21 cellular contexts compared by ENCODE assay signal in the genomic region with DNA sequence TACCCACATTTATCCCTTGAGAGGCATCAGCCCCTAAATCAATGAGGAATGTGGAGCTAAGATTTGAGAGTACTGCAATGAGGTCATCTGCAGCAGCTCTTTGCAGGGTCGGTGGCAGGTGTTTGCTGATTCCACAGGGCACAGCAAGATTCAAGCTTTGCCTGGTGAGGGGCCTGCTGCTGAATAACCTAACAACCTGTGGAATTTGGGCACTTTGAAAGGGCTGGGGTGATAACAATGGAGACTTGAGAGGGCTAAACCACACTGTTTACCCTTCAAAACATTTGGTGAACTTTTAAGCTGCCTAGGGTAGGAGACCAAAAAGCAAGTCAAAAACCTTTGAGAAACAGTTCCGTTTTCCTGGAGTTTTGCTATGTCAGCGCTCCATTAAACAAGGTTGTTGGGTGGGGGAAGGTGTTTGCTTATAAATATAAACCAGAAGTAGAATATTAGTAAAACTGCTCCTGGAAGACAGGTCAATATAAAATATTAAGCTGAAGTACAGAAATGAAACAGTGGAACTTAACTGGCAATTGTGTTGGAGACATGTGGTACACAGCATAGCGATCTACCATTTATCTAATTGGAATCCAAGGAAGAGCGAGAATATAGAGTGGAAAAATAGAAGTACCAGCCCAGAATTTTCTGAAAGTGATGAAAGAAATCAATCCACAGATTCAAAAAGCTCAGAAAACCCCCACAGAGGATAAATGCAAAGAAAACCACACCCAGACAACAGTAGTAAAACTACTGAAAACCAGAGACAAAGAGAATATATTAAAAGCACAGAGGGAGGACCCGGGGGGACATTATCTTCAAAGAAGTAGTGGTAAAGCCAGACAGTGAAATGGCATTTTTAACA.
"Had no signal": no experiment of that assay in that cellular context is flagged by ENCODE, and none has a peak within 500 bp of the region (broad histone marks: within the 10 kb centered on the region; RNA-seq: fewer than 3 reads in every experiment).

No MANE protein-coding gene starts in this region.

- H3K27me3 ChIP-seq: brain microvascular endothelial cell, gastroesophageal sphincter, heart right ventricle, left lung, right atrium auricular region, tibial nerve, uterus had no signal

- H3K9me3 ChIP-seq: gastroesophageal sphincter, heart right ventricle, left lung, prostate gland, right atrium auricular region, tibial nerve, uterus had no signal

- H3K4me3 ChIP-seq: gastroesophageal sphincter, heart right ventricle, left lung, prostate gland, right atrium auricular region, tibial nerve, uterus had no signal

- H3K36me3 ChIP-seq: uterus had no signal

- DNase-seq: activated CD4-positive, alpha-beta memory T cell treated with anti-CD3 and anti-CD28 coated beads, Interleukin-2, amount 10 ng/mL, durations not matched to agents 7 days and 5 days; activated CD4-positive, alpha-beta T cell treated with anti-CD3 and anti-CD28 coated beads for 4 hours; activated CD8-positive, alpha-beta memory T cell treated with anti-CD3 and anti-CD28 coated beads, Interleukin-2, amount 10 ng/mL, durations not matched to agents 7 days and 5 days; activated naive CD4-positive, alpha-beta T cell treated with anti-CD3 and anti-CD28 coated beads for 36 hours; activated naive CD8-positive, alpha-beta T cell treated with anti-CD3 and anti-CD28 coated beads, Interleukin-2, amount 50 U/mL, for 24 hours; aorta; brain microvascular endothelial cell; cortex of kidney; effector CD4-positive, alpha-beta T cell; heart right ventricle; kidney; left lung; midbrain; nephron progenitor cell; stimulated activated CD4-positive, alpha-beta T cell treated with anti-CD3 and anti-CD28 coated beads, Interleukin-2, amount 100 ng/mL, for 24 hours; uterus had no signal

- H3K4me1 ChIP-seq: gastroesophageal sphincter, left lung, prostate gland, right atrium auricular region, tibial nerve, uterus had no signal

- H3K27ac ChIP-seq: brain microvascular endothelial cell, gastroesophageal sphincter, heart right ventricle, left lung, prostate gland, right atrium auricular region, tibial nerve, uterus had no signal

- ATAC-seq: activated CD8-positive, alpha-beta memory T cell treated with anti-CD3 and anti-CD28 coated beads, Interleukin-2, amount 10 ng/mL, durations not matched to agents 7 days and 5 days; activated naive CD8-positive, alpha-beta T cell treated with anti-CD3 and anti-CD28 coated beads, Interleukin-2, amount 50 U/mL, for 24 hours; esophagus mucosa; gastroesophageal sphincter; heart right ventricle; left lung had no signal
